Comparison of ENCODE assay signal across 8 cellular contexts in the genomic region with DNA sequence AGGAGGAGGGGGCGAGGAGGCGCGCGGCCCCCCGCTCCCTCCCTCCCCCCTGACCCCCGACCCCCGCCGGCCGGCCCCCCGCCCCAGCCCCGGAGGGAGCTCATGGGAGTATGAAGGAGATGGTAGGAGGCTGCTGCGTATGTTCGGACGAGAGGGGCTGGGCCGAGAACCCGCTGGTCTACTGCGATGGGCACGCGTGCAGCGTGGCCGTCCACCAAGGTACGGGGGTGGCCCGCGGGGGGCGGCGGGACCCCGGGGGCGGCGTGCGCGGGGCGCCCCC. TPM values are rescaled to one million over a fixed set of nuclear protein-coding genes. Genes with fewer than 3 reads are reported as not detected.
A peak's percentile ranks its signal among the peaks of the same experiment; 100 is the strongest.
DNase-seq lines count a peak whose midpoint lies in the region; ATAC-seq lines count a peak whose summit lies in the region.

No MANE protein-coding gene starts in this region.

- no peaks in the 10 kb centered on the region for H3K9me3 ChIP-seq in iPS-20b (ENCODE audit: insufficient read depth, low read depth, low read length)

- H3K36me3 Mint-ChIP-seq in T-helper 2 cell treated with Interferon-gamma antibody and Interleukin-4, amounts not matched to agents 5 μg/mL and 100 μg/mL, for 36 hours (ENCODE audit: low read depth): peaks cover 26% of the 10 kb centered on the region
- peaks cover 19 to 32% of the 10 kb centered on the region in 2 donors for H3K36me3 Mint-ChIP-seq in activated T-cell treated with anti-CD3 and anti-CD28 coated beads, Interleukin-2, amount 50 U/mL, for 72 hours (ENCODE audit: insufficient read depth in 2 of 2)

- H3K27ac Mint-ChIP-seq in T-helper 2 cell treated with Interferon-gamma antibody and Interleukin-4, amounts not matched to agents 5 μg/mL and 100 μg/mL, for 36 hours: peak overlapping the region; percentile 9
- H3K27ac Mint-ChIP-seq in activated T-cell treated with anti-CD3 and anti-CD28 coated beads, Interleukin-2, amount 50 U/mL, for 72 hours: no peak overlapping the region

- DNase-seq in T-helper 2 cell treated with Interferon-gamma antibody and Interleukin-4, amounts not matched to agents 5 μg/mL and 100 μg/mL, for 36 hours (ENCODE audit: low spot score): peak; percentile 21
- DNase-seq in T-helper 2 cell: no peak
- no peak for DNase-seq in activated T-cell treated with anti-CD3 and anti-CD28 coated beads, Interleukin-2, amount 50 U/mL, for 72 hours
- no peak for DNase-seq in CD1c-positive myeloid dendritic cell (ENCODE audit: extremely low spot score)

- no peak overlapping the region for H3K27ac ChIP-seq in iPS-20b (ENCODE audit: low read length)
- H3K27ac ChIP-seq in temporal lobe (ENCODE audit: low read depth, low read length): peak overlapping the region; percentile 69

- H3K4me1 ChIP-seq in iPS-20b (ENCODE audit: insufficient read depth, low read length): peaks cover 21% of the 10 kb centered on the region; the same call in 1 of the 2 replicates

- H3K36me3 ChIP-seq in iPS-20b (ENCODE audit: insufficient read depth, low read depth, low read length): no peaks in the 10 kb centered on the region

- peak overlapping the region; percentile 83; the same call in 1 of the 2 replicates for H3K4me3 ChIP-seq in iPS-20b (ENCODE audit: low read length)

- H3K4me1 Mint-ChIP-seq in T-helper 2 cell treated with Interferon-gamma antibody and Interleukin-4, amounts not matched to agents 5 μg/mL and 100 μg/mL, for 36 hours (ENCODE audit: low read depth): peaks cover 40% of the 10 kb centered on the region
- H3K4me1 Mint-ChIP-seq in activated T-cell treated with anti-CD3 and anti-CD28 coated beads, Interleukin-2, amount 50 U/mL, for 72 hours (ENCODE audit: low read depth): peaks cover 52% of the 10 kb centered on the region

- H3K9ac ChIP-seq in iPS-20b (ENCODE audit: low read depth, low read length): no peak overlapping the region; the same call in 1 of the 2 replicates

- ATAC-seq in activated T-cell treated with anti-CD3 and anti-CD28 coated beads, Interleukin-2, amount 50 U/mL, for 72 hours (replicated peaks in 1 of 2): no peak
- ATAC-seq in HG02678 (IDR thresholded peaks at IDR 0.05; ENCODE audit: unreplicated experiment) (no peak), HG03460 (IDR thresholded peaks at IDR 0.05; ENCODE audit: unreplicated experiment) (no peak)

- peak overlapping the region; percentile 60 for H3K4me3 Mint-ChIP-seq in T-helper 2 cell treated with Interferon-gamma antibody and Interleukin-4, amounts not matched to agents 5 μg/mL and 100 μg/mL, for 36 hours
- H3K4me3 Mint-ChIP-seq in activated T-cell treated with anti-CD3 and anti-CD28 coated beads, Interleukin-2, amount 50 U/mL, for 72 hours: peak overlapping the region; percentile 92 to 99

- no peaks in the 10 kb centered on the region for H3K9me3 Mint-ChIP-seq in T-helper 2 cell treated with Interferon-gamma antibody and Interleukin-4, amounts not matched to agents 5 μg/mL and 100 μg/mL, for 36 hours
- no peaks in the 10 kb centered on the region for H3K9me3 Mint-ChIP-seq in activated T-cell treated with anti-CD3 and anti-CD28 coated beads, Interleukin-2, amount 50 U/mL, for 72 hours

- H3K27me3 ChIP-seq in iPS-20b (ENCODE audit: insufficient read depth, low read length): peaks cover 71% of the 10 kb centered on the region

- no peaks in the 10 kb centered on the region for H3K27me3 Mint-ChIP-seq in T-helper 2 cell treated with Interferon-gamma antibody and Interleukin-4, amounts not matched to agents 5 μg/mL and 100 μg/mL, for 36 hours (ENCODE audit: low read depth)
- H3K27me3 Mint-ChIP-seq in activated T-cell treated with anti-CD3 and anti-CD28 coated beads, Interleukin-2, amount 50 U/mL, for 72 hours (ENCODE audit: low read depth): no peaks in the 10 kb centered on the region

RNA-seq across cellular contexts. Expression of a gene that starts 0.4 kb away (rescaled TPM):
- total RNA-seq in activated T-cell treated with anti-CD3 and anti-CD28 coated beads, Interleukin-2, amount 50 U/mL, for 72 hours: 100 to 1,000 TPM; 251 to 263 TPM
- total RNA-seq in temporal lobe: 20.4 TPM

RNA-seq across cellular contexts. Expression of a gene that starts 24.7 kb away (rescaled TPM):
- 10 to 100 TPM; 25.5 to 27.8 TPM for total RNA-seq in activated T-cell treated with anti-CD3 and anti-CD28 coated beads, Interleukin-2, amount 50 U/mL, for 72 hours
- total RNA-seq in temporal lobe: 0.98 TPM

RNA-seq across cellular contexts. Expression of a gene that starts 30.7 kb away (rescaled TPM):
- 10 to 100 TPM; 30.3 to 37.4 TPM for total RNA-seq in activated T-cell treated with anti-CD3 and anti-CD28 coated beads, Interleukin-2, amount 50 U/mL, for 72 hours
- total RNA-seq in temporal lobe: 0.49 TPM

RNA-seq across cellular contexts. Expression of a gene that starts 42.7 kb away (rescaled TPM):
- total RNA-seq in activated T-cell treated with anti-CD3 and anti-CD28 coated beads, Interleukin-2, amount 50 U/mL, for 72 hours: 1 to 10 TPM; 2.7 to 7.7 TPM
- 11.8 TPM for total RNA-seq in temporal lobe

RNA-seq across cellular contexts. Expression of a gene that starts 47.1 kb away (rescaled TPM):
- total RNA-seq in activated T-cell treated with anti-CD3 and anti-CD28 coated beads, Interleukin-2, amount 50 U/mL, for 72 hours: 100 to 1,000 TPM; 182 to 190 TPM
- 74.7 TPM for total RNA-seq in temporal lobe

Comparison
In these comparisons a context has a peak if more than half of its experiments do, and no peak if none do; other contexts are left out.
1. RNA of a gene that starts 0.4 kb away (total RNA-seq): 251 to 263 TPM in activated T-cell treated with anti-CD3 and anti-CD28 coated beads, Interleukin-2, amount 50 U/mL, for 72 hours; 20.4 TPM in temporal lobe (single experiment); every median in the first group is over 10 times any median in the second.
2. RNA of a gene that starts 24.7 kb away (total RNA-seq): 25.5 to 27.8 TPM in activated T-cell treated with anti-CD3 and anti-CD28 coated beads, Interleukin-2, amount 50 U/mL, for 72 hours; 0.98 TPM in temporal lobe (single experiment); every median in the first group is over 10 times any median in the second.
3. RNA of a gene that starts 30.7 kb away (total RNA-seq): 30.3 to 37.4 TPM in activated T-cell treated with anti-CD3 and anti-CD28 coated beads, Interleukin-2, amount 50 U/mL, for 72 hours; 0.49 TPM in temporal lobe (single experiment); every median in the first group is over 10 times any median in the second.